1 cellular context compared by ENCODE assay signal in the genomic region with DNA sequence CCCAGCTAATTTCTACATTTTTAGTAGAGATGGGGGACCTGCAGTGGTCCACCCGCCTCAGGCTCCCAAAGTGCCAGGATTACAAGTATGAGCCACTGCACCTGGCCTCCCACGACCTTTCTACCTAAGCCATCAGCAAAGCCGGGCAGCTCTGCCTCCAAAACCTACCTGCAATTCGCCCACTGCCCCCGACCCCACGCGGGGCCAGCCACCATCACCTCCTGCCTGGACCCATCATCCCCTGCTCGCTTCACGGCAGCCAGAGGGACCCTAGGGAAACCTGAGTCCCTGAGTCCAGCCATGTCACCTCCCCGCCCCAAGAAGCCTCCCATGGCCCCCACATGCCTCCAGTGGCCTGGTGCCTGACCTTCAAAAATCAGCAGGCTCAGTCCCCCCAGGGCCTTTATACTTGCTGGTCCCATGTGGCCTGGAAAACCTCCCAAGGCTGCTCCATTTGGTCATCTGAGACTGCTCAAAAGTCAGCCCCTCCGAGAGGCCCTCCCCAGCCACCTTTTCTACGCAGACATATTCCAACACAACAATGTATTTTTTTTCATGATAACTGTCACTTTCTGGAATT.
A peak's percentile ranks its signal among the peaks of the same experiment; 100 is the strongest.
TF ChIP-seq lines count a peak whose summit lies in the region.

No MANE protein-coding gene starts in this region.

TF ChIP-seq in HEK293, 187 proteins besides CTCF, POLR2A, EP300 and RAD21 (continued from another document):
- TF ChIP-seq, protein P1, sequence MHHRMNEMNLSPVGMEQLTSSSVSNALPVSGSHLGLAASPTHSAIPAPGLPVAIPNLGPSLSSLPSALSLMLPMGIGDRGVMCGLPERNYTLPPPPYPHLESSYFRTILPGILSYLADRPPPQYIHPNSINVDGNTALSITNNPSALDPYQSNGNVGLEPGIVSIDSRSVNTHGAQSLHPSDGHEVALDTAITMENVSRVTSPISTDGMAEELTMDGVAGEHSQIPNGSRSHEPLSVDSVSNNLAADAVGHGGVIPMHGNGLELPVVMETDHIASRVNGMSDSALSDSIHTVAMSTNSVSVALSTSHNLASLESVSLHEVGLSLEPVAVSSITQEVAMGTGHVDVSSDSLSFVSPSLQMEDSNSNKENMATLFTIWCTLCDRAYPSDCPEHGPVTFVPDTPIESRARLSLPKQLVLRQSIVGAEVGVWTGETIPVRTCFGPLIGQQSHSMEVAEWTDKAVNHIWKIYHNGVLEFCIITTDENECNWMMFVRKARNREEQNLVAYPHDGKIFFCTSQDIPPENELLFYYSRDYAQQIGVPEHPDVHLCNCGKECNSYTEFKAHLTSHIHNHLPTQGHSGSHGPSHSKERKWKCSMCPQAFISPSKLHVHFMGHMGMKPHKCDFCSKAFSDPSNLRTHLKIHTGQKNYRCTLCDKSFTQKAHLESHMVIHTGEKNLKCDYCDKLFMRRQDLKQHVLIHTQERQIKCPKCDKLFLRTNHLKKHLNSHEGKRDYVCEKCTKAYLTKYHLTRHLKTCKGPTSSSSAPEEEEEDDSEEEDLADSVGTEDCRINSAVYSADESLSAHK (tag by site-specific recombination; IDR thresholded peaks at IDR 0.05): no peak
- TF ChIP-seq, protein P2, sequence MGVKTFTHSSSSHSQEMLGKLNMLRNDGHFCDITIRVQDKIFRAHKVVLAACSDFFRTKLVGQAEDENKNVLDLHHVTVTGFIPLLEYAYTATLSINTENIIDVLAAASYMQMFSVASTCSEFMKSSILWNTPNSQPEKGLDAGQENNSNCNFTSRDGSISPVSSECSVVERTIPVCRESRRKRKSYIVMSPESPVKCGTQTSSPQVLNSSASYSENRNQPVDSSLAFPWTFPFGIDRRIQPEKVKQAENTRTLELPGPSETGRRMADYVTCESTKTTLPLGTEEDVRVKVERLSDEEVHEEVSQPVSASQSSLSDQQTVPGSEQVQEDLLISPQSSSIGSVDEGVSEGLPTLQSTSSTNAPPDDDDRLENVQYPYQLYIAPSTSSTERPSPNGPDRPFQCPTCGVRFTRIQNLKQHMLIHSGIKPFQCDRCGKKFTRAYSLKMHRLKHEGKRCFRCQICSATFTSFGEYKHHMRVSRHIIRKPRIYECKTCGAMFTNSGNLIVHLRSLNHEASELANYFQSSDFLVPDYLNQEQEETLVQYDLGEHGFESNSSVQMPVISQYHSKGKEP (tag by site-specific recombination; IDR thresholded peaks at IDR 0.05): no peak
- TF ChIP-seq SP3 (tag by site-specific recombination; IDR thresholded peaks at IDR 0.05) (no peak), TCF7L2 (IDR thresholded peaks at IDR 0.05; ENCODE audit: borderline replicate concordance, low read depth, low read length) (no peak), ZNF184 (tag by site-specific recombination; IDR thresholded peaks at IDR 0.05) (no peak), WT1 (tag by site-specific recombination; IDR thresholded peaks at IDR 0.05) (no peak), GFI1B (tag by site-specific recombination; IDR thresholded peaks at IDR 0.05) (no peak), GLIS1 (tag by site-specific recombination; IDR thresholded peaks at IDR 0.05) (peak; percentile 62)
- TF ChIP-seq, protein P3, sequence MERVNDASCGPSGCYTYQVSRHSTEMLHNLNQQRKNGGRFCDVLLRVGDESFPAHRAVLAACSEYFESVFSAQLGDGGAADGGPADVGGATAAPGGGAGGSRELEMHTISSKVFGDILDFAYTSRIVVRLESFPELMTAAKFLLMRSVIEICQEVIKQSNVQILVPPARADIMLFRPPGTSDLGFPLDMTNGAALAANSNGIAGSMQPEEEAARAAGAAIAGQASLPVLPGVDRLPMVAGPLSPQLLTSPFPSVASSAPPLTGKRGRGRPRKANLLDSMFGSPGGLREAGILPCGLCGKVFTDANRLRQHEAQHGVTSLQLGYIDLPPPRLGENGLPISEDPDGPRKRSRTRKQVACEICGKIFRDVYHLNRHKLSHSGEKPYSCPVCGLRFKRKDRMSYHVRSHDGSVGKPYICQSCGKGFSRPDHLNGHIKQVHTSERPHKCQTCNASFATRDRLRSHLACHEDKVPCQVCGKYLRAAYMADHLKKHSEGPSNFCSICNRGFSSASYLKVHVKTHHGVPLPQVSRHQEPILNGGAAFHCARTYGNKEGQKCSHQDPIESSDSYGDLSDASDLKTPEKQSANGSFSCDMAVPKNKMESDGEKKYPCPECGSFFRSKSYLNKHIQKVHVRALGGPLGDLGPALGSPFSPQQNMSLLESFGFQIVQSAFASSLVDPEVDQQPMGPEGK (tag by site-specific recombination; IDR thresholded peaks at IDR 0.05): peak; percentile 15; the same call in 1 of the 2 replicates
